ENCODE assay signal across 9 cellular contexts in the genomic region with DNA sequence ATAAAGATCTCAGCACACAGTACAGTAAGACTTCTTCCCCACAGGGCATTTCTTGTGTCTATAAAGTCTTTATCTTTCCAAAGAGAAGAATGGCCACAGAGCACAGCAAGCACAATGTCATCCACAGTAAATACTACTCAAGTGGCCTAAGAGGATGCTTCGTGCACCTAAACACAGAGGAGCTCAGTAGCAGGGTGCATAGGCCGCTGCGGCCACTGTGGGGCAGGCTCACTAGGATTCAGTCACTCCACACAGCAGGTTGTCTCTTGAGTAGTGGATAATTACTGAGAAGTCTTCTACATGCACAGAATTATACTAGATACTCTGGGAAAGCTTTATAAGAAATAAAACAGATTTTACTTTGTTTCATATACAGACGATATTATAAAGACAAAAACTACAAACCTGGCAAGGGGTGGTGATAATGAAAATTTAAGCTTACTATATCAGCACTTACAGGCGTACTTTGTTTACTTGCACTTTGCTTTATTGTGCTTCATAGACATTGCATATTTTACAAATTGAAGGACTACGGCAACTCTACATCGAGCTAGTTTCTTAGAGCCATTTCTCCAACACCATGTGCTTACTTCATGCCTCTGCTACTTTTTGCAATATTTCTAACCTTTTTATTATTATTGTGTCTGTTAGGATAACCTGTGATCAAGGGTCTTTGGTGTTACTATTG.
DNase-seq lines count a peak whose midpoint lies in the region; ATAC-seq and TF ChIP-seq lines count a peak whose summit lies in the region.
"Had no signal": no experiment of that assay in that cellular context is flagged by ENCODE, and none has a peak within 500 bp of the region (broad histone marks: within the 10 kb centered on the region; RNA-seq: fewer than 3 reads in every experiment).

No MANE protein-coding gene starts in this region.

- no peak overlapping the region for H3K27ac ChIP-seq in osteoblast (ENCODE audit: low read depth, low read length)

- TF ChIP-seq CTCF in osteoblast (IDR thresholded peaks at IDR 0.05; ENCODE audit: extremely low read depth, low read depth, low read length) = peak; percentile 23

- no peaks in the 10 kb centered on the region for H3K27me3 ChIP-seq in osteoblast (ENCODE audit: insufficient read depth, low read length)

- H4K20me1 ChIP-seq in osteoblast (ENCODE audit: insufficient read depth, low read length) = no peaks in the 10 kb centered on the region

- H3K4me2 ChIP-seq in osteoblast (ENCODE audit: insufficient read depth, low read length) = no peak overlapping the region

- no peak overlapping the region for H2AFZ ChIP-seq in osteoblast (ENCODE audit: low read length)

- peaks cover 24% of the 10 kb centered on the region for H3K4me1 ChIP-seq in osteoblast (ENCODE audit: insufficient read depth, low read length)

- H3K79me2 ChIP-seq in osteoblast (ENCODE audit: insufficient read depth, low read length) = no peaks in the 10 kb centered on the region

- peaks cover 5% of the 10 kb centered on the region for H3K36me3 ChIP-seq in osteoblast (ENCODE audit: insufficient read depth, low read length)

- no peak overlapping the region for H3K4me3 ChIP-seq in osteoblast (ENCODE audit: insufficient read depth, low read length)

- DNase-seq in NCI-H2171 treated with DMSO at 0.1 percent for 48 hours (lab: John Stamatoyannopoulos, UW) (peak; percentile 16), NCI-H2171 (lab: John Stamatoyannopoulos, UW) (no peak), HuH-7.5 (ENCODE audit: low spot score) (peak; percentile 3), cerebellar cortex (ENCODE audit: low spot score) (peak; percentile 8), osteoblast (ENCODE audit: insufficient read length, low spot score, missing footprints) (no peak), GF-D8 (lab: John Stamatoyannopoulos, UW) (no peak), NCI-H226 (no peak)
- DNase-seq: SW 1271 had no signal

- ATAC-seq in GM18858 (IDR thresholded peaks at IDR 0.05; ENCODE audit: unreplicated experiment) = no peak

- H3K9me3 ChIP-seq in osteoblast (ENCODE audit: low read depth, low read length) = no peaks in the 10 kb centered on the region

Comparison
In these comparisons a context has a peak if more than half of its experiments do, and no peak if none do; other contexts are left out.
1. DNase-seq: peak in NCI-H2171 treated with DMSO at 0.1 percent for 48 hours (single experiment), HuH-7.5 (single experiment) and cerebellar cortex (single experiment); none in NCI-H2171 (single experiment), osteoblast (single experiment), GF-D8 (single experiment) and NCI-H226 (single experiment).